Comparison of ENCODE assay signal across 8 cellular contexts in genomic region chr6:144581807-144582537, GRCh38.
DNase-seq lines count a peak whose midpoint lies in the region; ATAC-seq and TF ChIP-seq lines count a peak whose summit lies in the region.

No MANE protein-coding gene starts in this region.

- no peaks in the 10 kb centered on the region for H3K23me2 ChIP-seq in H9 (ENCODE audit: insufficient read length, low read depth, low read length, poor library complexity, severe bottlenecking)

- H3K4me3 Mint-ChIP-seq in CD14-positive monocyte (no peak overlapping the region), H9 (no peak overlapping the region)

- WGBS in H9 (ENCODE audit: extremely low coverage, insufficient read length, low lambda C conversion rate) = no CpG with 5 or more reads among the region's 5 CpGs

- H3K27me3 ChIP-seq in H9 (ENCODE audit: insufficient read depth, low read length) (no peaks in the 10 kb centered on the region), PC-3 (ENCODE audit: low read length) (no peaks in the 10 kb centered on the region)

- no peak overlapping the region for H2AK5ac ChIP-seq in H9 (ENCODE audit: insufficient read length, low read length)

- no peak overlapping the region for H3K56ac ChIP-seq in H9 (ENCODE audit: insufficient read length, low read depth, low read length)

- H3K27ac Mint-ChIP-seq in CD14-positive monocyte = peak overlapping the region in 1 of 7 donors; percentile 38
- H3K27ac Mint-ChIP-seq in H9 = no peak overlapping the region

- no peak overlapping the region for H3K4ac ChIP-seq in H9 (ENCODE audit: low read depth, low read length)

- no peak overlapping the region for H2BK12ac ChIP-seq in H9 (ENCODE audit: insufficient read length, low read depth, low read length)

- no peak overlapping the region for H4K8ac ChIP-seq in H9 (replicated peaks; ENCODE audit: insufficient read length, low read depth, low read length)

- H3K27me3 Mint-ChIP-seq in CD14-positive monocyte (ENCODE audit: low read depth in 3 of 3) (peaks cover 0 to 2% (median 1%) of the 10 kb centered on the region in 3 donors), H9 (ENCODE audit: low read depth) (no peaks in the 10 kb centered on the region)

- H3K9ac ChIP-seq in H9 (ENCODE audit: extremely low read depth, insufficient read length, low read length) = no peak overlapping the region
- H3K9ac ChIP-seq in PC-3 (ENCODE audit: low read length) = no peak overlapping the region

- H2AFZ ChIP-seq in H9 (ENCODE audit: low read length) = no peak overlapping the region
- H2AFZ ChIP-seq in PC-3 (ENCODE audit: low read length) = no peak overlapping the region

- no peaks in the 10 kb centered on the region for H4K20me1 ChIP-seq in H9 (ENCODE audit: control insufficient read depth, insufficient read depth, insufficient read length)
- H4K20me1 ChIP-seq in PC-3 (ENCODE audit: low read length) = no peaks in the 10 kb centered on the region

- H3K18ac ChIP-seq in H9 (ENCODE audit: insufficient read length, low read depth, low read length) = no peak overlapping the region

- DNase-seq in CD14-positive monocyte (ENCODE audit: low spot score) (no peak), H9 (peak; percentile 30), PC-3 (peak; percentile 43), cerebellar cortex (ENCODE audit: low spot score) (peak; percentile 18), lung microvascular endothelial cell (ENCODE audit: low read depth in 2 of 2) (peak; percentile 45 to 48)

- H3F3A ChIP-seq in PC-3 (ENCODE audit: low read length, unreplicated experiment) = no peaks in the 10 kb centered on the region

- 0 out of 2 replicates have a peak, but pooled peaks cover 2% of the 10 kb centered on the region for H3K36me3 ChIP-seq in PC-3 (ENCODE audit: low read depth, low read length)

- no peak overlapping the region for H2BK20ac ChIP-seq in H9 (ENCODE audit: low read depth, low read length, poor library complexity, severe bottlenecking)

- no peak overlapping the region for H4K91ac ChIP-seq in H9 (ENCODE audit: insufficient read length, low read depth, low read length)

- ATAC-seq in PC-3 = peak; percentile 49
- no peak for ATAC-seq in GM21390 (IDR thresholded peaks at IDR 0.05; ENCODE audit: unreplicated experiment)
- no peak for ATAC-seq in HG03520 (IDR thresholded peaks at IDR 0.05; ENCODE audit: unreplicated experiment)
- no peak for ATAC-seq in HG03097 (IDR thresholded peaks at IDR 0.05; ENCODE audit: low FRiP score, unreplicated experiment)

- no peak overlapping the region for H3K14ac ChIP-seq in H9 (ENCODE audit: insufficient read depth, low read length)

- H3K36me3 Mint-ChIP-seq in CD14-positive monocyte = peaks cover 30 to 39% of the 10 kb centered on the region in 2 donors
- peaks cover 0 to 12% (median 12%) of the 10 kb centered on the region in 3 experiments; a peak in 4 of 7 replicates for H3K36me3 Mint-ChIP-seq in H9 (ENCODE audit: insufficient read depth in 1 of 3, low read depth in 3 of 3)

- no peak overlapping the region for H3K4me3 ChIP-seq in PC-3 (ENCODE audit: low read length)

- H3K4me1 Mint-ChIP-seq in CD14-positive monocyte (peaks cover 21% of the 10 kb centered on the region), H9 (peaks cover 39 to 43% of the 10 kb centered on the region in 2 experiments)

- no peak overlapping the region for H4K5ac ChIP-seq in H9 (ENCODE audit: insufficient read length, low read depth, low read length)

- TF ChIP-seq CTCF in CD14-positive monocyte (IDR thresholded peaks at IDR 0.05) (peak; percentile 46), H9 (conservative IDR thresholded peaks at IDR 0.05) (peak; percentile 75), PC-3 (conservative IDR thresholded peaks at IDR 0.05; ENCODE audit: low read depth, low read length) (peak; percentile 73)

- no peak overlapping the region for H3K27ac ChIP-seq in H9 (ENCODE audit: insufficient read length, low read depth, low read length)
- H3K27ac ChIP-seq in PC-3 (ENCODE audit: low read length) = no peak overlapping the region

- intact Hi-C loops in CD14-positive monocyte (cut with micrococcal nuclease) = loop anchor here (5.0 to 10.0 kb wide), 2 partner anchors 630 to 1053 kb away; no protein-coding TSS in a partner anchor
- intact Hi-C loops in PC-3 (cut with micrococcal nuclease) = loop anchor here (5.0 to 10.0 kb wide), 3 partner anchors 350 to 1123 kb away; no protein-coding TSS in a partner anchor

- no peak overlapping the region for H2BK15ac ChIP-seq in H9 (ENCODE audit: low read depth, low read length)

- no peak overlapping the region for H2BK120ac ChIP-seq in H9 (ENCODE audit: low read depth, low read length, poor library complexity, severe bottlenecking)

- H3T11ph ChIP-seq in H9 (ENCODE audit: low read length) = no peak overlapping the region

- H2BK5ac ChIP-seq in H9 (ENCODE audit: insufficient read length, low read length) = no peak overlapping the region

- H3K4me2 ChIP-seq in H9 (ENCODE audit: insufficient read depth, insufficient read length, low read length) (no peak overlapping the region), PC-3 (ENCODE audit: low read length) (no peak overlapping the region)

- CTCF ChIA-PET in PC-3 (lab: Charles Lee) = no interaction called here

- BruUV-seq in PC-3 (replicated peaks; lab: Mats Ljungman, UMichigan) = no TSS peak

- H3K9me3 ChIP-seq in H9 (ENCODE audit: control insufficient read depth, low read depth, low read length) (no peaks in the 10 kb centered on the region), PC-3 (ENCODE audit: low read length) (no peaks in the 10 kb centered on the region)

- H3K4me1 ChIP-seq in H9 (ENCODE audit: insufficient read depth, low read length) (no peaks in the 10 kb centered on the region; the same call in 1 of the 2 replicates), PC-3 (ENCODE audit: insufficient read depth, low read length) (no peaks in the 10 kb centered on the region)

- H3K79me2 ChIP-seq in H9 (ENCODE audit: insufficient read depth, low read length) (no peaks in the 10 kb centered on the region), PC-3 (ENCODE audit: low read length) (no peaks in the 10 kb centered on the region)

- H3K79me1 ChIP-seq in H9 (ENCODE audit: insufficient read depth, low read depth, low read length, poor library complexity, severe bottlenecking) = no peaks in the 10 kb centered on the region

- H3K9me3 Mint-ChIP-seq in CD14-positive monocyte (no peaks in the 10 kb centered on the region), H9 (no peaks in the 10 kb centered on the region)

- H3K9me2 ChIP-seq in PC-3 (replicated peaks; ENCODE audit: low read length) = no peaks in the 10 kb centered on the region

- POLR2A ChIA-PET in PC-3 (lab: Charles Lee; ENCODE audit: unreplicated experiment) = no interaction called here

- H3K23ac ChIP-seq in H9 (ENCODE audit: insufficient read length, low read depth, low read length) = no peak overlapping the region
